Comparison of ENCODE assay signal across 15 cellular contexts in the genomic region with DNA sequence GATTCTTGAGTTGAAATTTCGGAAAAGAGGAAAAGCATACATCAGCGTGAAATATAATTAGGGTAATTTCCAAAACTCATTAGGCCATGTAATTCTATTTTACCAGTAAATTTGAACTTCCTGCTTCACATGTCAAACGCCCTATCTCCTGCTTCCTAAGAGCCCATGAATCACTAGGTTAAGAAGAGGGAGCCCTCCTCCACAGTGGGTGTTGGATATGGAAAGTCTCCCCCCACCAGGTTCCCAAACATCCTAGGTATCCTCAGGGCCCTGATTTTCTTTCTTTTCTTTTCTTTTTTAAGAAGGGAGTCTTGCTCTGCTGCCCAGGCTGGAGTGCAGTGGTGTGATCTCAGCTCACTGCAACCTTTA.
A peak's percentile ranks its signal among the peaks of the same experiment; 100 is the strongest.
DNase-seq lines count a peak whose midpoint lies in the region; ATAC-seq and TF ChIP-seq lines count a peak whose summit lies in the region.
"Had no signal": no experiment of that assay in that cellular context is flagged by ENCODE, and none has a peak within 500 bp of the region (broad histone marks: within the 10 kb centered on the region; RNA-seq: fewer than 3 reads in every experiment).

No MANE protein-coding gene starts in this region.

- H3K9me3 Mint-ChIP-seq in activated CD8-positive, alpha-beta T cell treated with anti-CD3 and anti-CD28 coated beads, Interleukin-2, amount 10 ng/mL, durations not matched to agents 7 days and 5 days (ENCODE audit: insufficient read depth), result peaks cover 5% of the 10 kb centered on the region
- no peaks in the 10 kb centered on the region for H3K9me3 Mint-ChIP-seq in activated CD8-positive, alpha-beta T cell treated with anti-CD3 and anti-CD28 coated beads for 36 hours
- H3K9me3 Mint-ChIP-seq: T-helper 1 cell treated with Interleukin-12 subunit alpha and Interleukin-12 subunit beta and Interleukin-4 antibody, amounts not matched to agents 30 μg/mL and 1 μg/mL, for 36 hours had no signal

- 80% methylated on average over 1 of the region's 3 CpGs; no CpG with 5 or more reads in 1 of the 2 experiments for WGBS in mesodermal cell (ENCODE audit: insufficient coverage in 2 of 2), 2 experiments
- 59 to 73% methylated on average over 3 of the region's 3 CpGs for WGBS in tibial nerve, 2 donors

- H3K27ac ChIP-seq in mesodermal cell (ENCODE audit: low read depth, low read length, severe bottlenecking) (peak overlapping the region; percentile 30), tibial nerve (peak overlapping the region in 3 of 4 donors; percentile 75 to 93 (median 86))
- H3K27ac ChIP-seq: cardiac muscle cell had no signal

- H3K27ac Mint-ChIP-seq in activated CD8-positive, alpha-beta T cell treated with anti-CD3 and anti-CD28 coated beads, Interleukin-2, amount 10 ng/mL, durations not matched to agents 7 days and 5 days, result peak overlapping the region; percentile 55
- no peak overlapping the region for H3K27ac Mint-ChIP-seq in activated CD8-positive, alpha-beta T cell treated with anti-CD3 and anti-CD28 coated beads for 36 hours
- H3K27ac Mint-ChIP-seq: T-helper 1 cell treated with Interleukin-12 subunit alpha and Interleukin-12 subunit beta and Interleukin-4 antibody, amounts not matched to agents 30 μg/mL and 1 μg/mL, for 36 hours had no signal

- no peak for ATAC-seq in activated CD8-positive, alpha-beta T cell treated with anti-CD3 and anti-CD28 coated beads, Interleukin-2, amount 10 ng/mL, durations not matched to agents 7 days and 5 days
- no peak for ATAC-seq in activated CD8-positive, alpha-beta T cell treated with anti-CD3 and anti-CD28 coated beads for 36 hours
- ATAC-seq in GM18868 (IDR thresholded peaks at IDR 0.05; ENCODE audit: unreplicated experiment), result no peak

- peaks cover 32% of the 10 kb centered on the region for H3K4me1 ChIP-seq in mesodermal cell (ENCODE audit: control insufficient read depth, insufficient read depth, low read length, poor library complexity, severe bottlenecking)
- peaks cover 0 to 52% (median 26%) of the 10 kb centered on the region in 4 donors for H3K4me1 ChIP-seq in tibial nerve

- no peak for DNase-seq in activated CD8-positive, alpha-beta T cell treated with anti-CD3 and anti-CD28 coated beads, Interleukin-2, amount 10 ng/mL, durations not matched to agents 7 days and 5 days
- DNase-seq in activated CD8-positive, alpha-beta T cell treated with anti-CD3 and anti-CD28 coated beads for 36 hours, result no peak
- DNase-seq in dermis blood vessel endothelial cell (peak; percentile 38), tibial nerve (ENCODE audit: low spot score in 2 of 2) (no peak), NCI-H1417 treated with DMSO at 0.1 percent for 48 hours (lab: John Stamatoyannopoulos, UW) (no peak), DMS79 treated with DMSO at 0.1 percent for 48 hours (lab: John Stamatoyannopoulos, UW) (no peak)
- DNase-seq: 8988T; activated CD4-positive, alpha-beta T cell treated with anti-CD3 and anti-CD28 coated beads for 48 hours; activated effector memory CD4-positive, alpha-beta T cell treated with anti-CD3 and anti-CD28 coated beads, Interleukin-2, amount 50 U/mL, for 16 hours; DMS 273 treated with DMSO at 0.1 percent for 48 hours; posterior cingulate gyrus had no signal

- peaks cover 68% of the 10 kb centered on the region for H3K36me3 Mint-ChIP-seq in activated CD8-positive, alpha-beta T cell treated with anti-CD3 and anti-CD28 coated beads, Interleukin-2, amount 10 ng/mL, durations not matched to agents 7 days and 5 days (ENCODE audit: low read depth)
- peaks cover 3% of the 10 kb centered on the region for H3K36me3 Mint-ChIP-seq in activated CD8-positive, alpha-beta T cell treated with anti-CD3 and anti-CD28 coated beads for 36 hours (ENCODE audit: low read depth)

- no peak for TF ChIP-seq CTCF in activated CD8-positive, alpha-beta T cell treated with anti-CD3 and anti-CD28 coated beads for 36 hours (IDR thresholded peaks at IDR 0.05)
- no peak for TF ChIP-seq CTCF in tibial nerve (IDR thresholded peaks at IDR 0.05)

- H3K27me3 ChIP-seq in tibial nerve, result no peaks in the 10 kb centered on the region
- H3K27me3 ChIP-seq: cardiac muscle cell had no signal

- POLR2A ChIA-PET in activated CD8-positive, alpha-beta T cell treated with anti-CD3 and anti-CD28 coated beads, Interleukin-2, amount 10 ng/mL, durations not matched to agents 7 days and 5 days (lab: Charles Lee), result no interaction called here
- POLR2A ChIA-PET in activated CD8-positive, alpha-beta T cell treated with anti-CD3 and anti-CD28 coated beads for 36 hours (lab: Charles Lee), result no interaction called here

- peaks cover 9% of the 10 kb centered on the region for H3K9me3 ChIP-seq in mesodermal cell (ENCODE audit: control insufficient read depth, low read length)
- peaks cover 0 to 3% (median 0%) of the 10 kb centered on the region in 4 donors for H3K9me3 ChIP-seq in tibial nerve

- H3K4me3 ChIP-seq in mesodermal cell (ENCODE audit: extremely low read depth, insufficient read depth, low read length, poor library complexity, severe bottlenecking), result no peak overlapping the region
- H3K4me3 ChIP-seq in tibial nerve, result no peak overlapping the region
- H3K4me3 ChIP-seq: cardiac muscle cell had no signal

- H3K36me3 ChIP-seq in mesodermal cell (ENCODE audit: control insufficient read depth, insufficient read depth, low read length), result peaks cover 5% of the 10 kb centered on the region
- no peaks in the 10 kb centered on the region for H3K36me3 ChIP-seq in tibial nerve

- TF ChIP-seq EP300 in tibial nerve (IDR thresholded peaks at IDR 0.05), result no peak

- peaks cover 36% of the 10 kb centered on the region for H3K4me1 Mint-ChIP-seq in activated CD8-positive, alpha-beta T cell treated with anti-CD3 and anti-CD28 coated beads, Interleukin-2, amount 10 ng/mL, durations not matched to agents 7 days and 5 days (ENCODE audit: low read depth)
- peaks cover 25% of the 10 kb centered on the region for H3K4me1 Mint-ChIP-seq in activated CD8-positive, alpha-beta T cell treated with anti-CD3 and anti-CD28 coated beads for 36 hours (ENCODE audit: low read depth)

- no peak for TF ChIP-seq POLR2A in tibial nerve (IDR thresholded peaks at IDR 0.05)

- CTCF ChIA-PET in activated CD8-positive, alpha-beta T cell treated with anti-CD3 and anti-CD28 coated beads, Interleukin-2, amount 10 ng/mL, durations not matched to agents 7 days and 5 days (lab: Charles Lee), result interaction anchor here (2.6 kb wide), 1 partner anchor 15 kb away, joined by 10 read pairs; no protein-coding TSS in a partner anchor
- CTCF ChIA-PET in activated CD8-positive, alpha-beta T cell treated with anti-CD3 and anti-CD28 coated beads for 36 hours (lab: Charles Lee), result no interaction called here

- no peaks in the 10 kb centered on the region for H3K27me3 Mint-ChIP-seq in activated CD8-positive, alpha-beta T cell treated with anti-CD3 and anti-CD28 coated beads, Interleukin-2, amount 10 ng/mL, durations not matched to agents 7 days and 5 days (ENCODE audit: low read depth)
- H3K27me3 Mint-ChIP-seq in activated CD8-positive, alpha-beta T cell treated with anti-CD3 and anti-CD28 coated beads for 36 hours, result no peaks in the 10 kb centered on the region

- no peak overlapping the region for H3K4me3 Mint-ChIP-seq in activated CD8-positive, alpha-beta T cell treated with anti-CD3 and anti-CD28 coated beads, Interleukin-2, amount 10 ng/mL, durations not matched to agents 7 days and 5 days
- H3K4me3 Mint-ChIP-seq in activated CD8-positive, alpha-beta T cell treated with anti-CD3 and anti-CD28 coated beads for 36 hours, result no peak overlapping the region
- H3K4me3 Mint-ChIP-seq: T-helper 1 cell treated with Interleukin-12 subunit alpha and Interleukin-12 subunit beta and Interleukin-4 antibody, amounts not matched to agents 30 μg/mL and 1 μg/mL, for 36 hours had no signal

- intact Hi-C loops in activated CD8-positive, alpha-beta T cell treated with anti-CD3 and anti-CD28 coated beads for 36 hours (cut with micrococcal nuclease), result loop anchor here (10.0 kb wide), 1 partner anchor 465 kb away; the partner anchor contains the start of gene PTGR1
